In the genomic region with DNA sequence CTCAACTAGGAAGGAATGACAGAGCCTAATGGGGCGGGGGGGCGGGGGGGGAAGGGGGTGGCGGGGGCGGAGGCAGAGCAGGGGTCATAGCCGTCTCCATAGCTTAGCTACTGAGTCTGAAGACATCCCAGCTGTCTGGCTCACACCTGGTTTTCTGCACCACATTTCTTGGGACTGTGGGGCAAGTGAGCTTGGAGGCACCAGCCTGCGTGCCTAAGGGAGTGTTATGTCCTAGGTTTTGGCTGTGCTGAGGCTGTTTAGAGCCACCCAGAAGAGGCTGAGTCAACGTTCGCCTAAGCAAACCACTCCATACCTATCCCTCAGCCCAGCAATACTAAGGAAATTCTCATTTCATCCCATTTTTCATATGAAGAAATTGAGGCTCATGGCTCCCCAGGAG, we compare ENCODE assay signal across 11 cellular contexts. TPM values are rescaled to one million over a fixed set of nuclear protein-coding genes. Genes with fewer than 3 reads are reported as not detected.
DNase-seq lines count a peak whose midpoint lies in the region; ATAC-seq and TF ChIP-seq lines count a peak whose summit lies in the region.
"Had no signal": no experiment of that assay in that cellular context is flagged by ENCODE, and none has a peak within 500 bp of the region (broad histone marks: within the 10 kb centered on the region; RNA-seq: fewer than 3 reads in every experiment).

No MANE protein-coding gene starts in this region.

- H4K8ac ChIP-seq in trophoblast cell (ENCODE audit: low read depth, low read length): no peak overlapping the region

- H3K36me3 Mint-ChIP-seq in Calu3 (ENCODE audit: insufficient read depth, unreplicated experiment) (peaks cover 19% of the 10 kb centered on the region), T-helper 17 cell (ENCODE audit: low read depth) (peaks cover 11% of the 10 kb centered on the region)

- H2BK5ac ChIP-seq in trophoblast cell (ENCODE audit: low read depth, low read length, poor library complexity): no peak overlapping the region

- H3K79me1 ChIP-seq in trophoblast cell (ENCODE audit: low read length): peaks cover 2% of the 10 kb centered on the region

- H3K18ac ChIP-seq in trophoblast cell (ENCODE audit: low read length): no peak overlapping the region

- H3K4me3 ChIP-seq in foreskin fibroblast (ENCODE audit: low read depth in 1 of 2, low read length in 2 of 2) (peak overlapping the region; percentile 60 to 70), trophoblast cell (ENCODE audit: low read depth, low read length) (no peak overlapping the region)
- H3K4me3 ChIP-seq: lung had no signal

- H3K4me3 Mint-ChIP-seq in Calu3 (ENCODE audit: low read depth, unreplicated experiment) (peak overlapping the region; percentile 74), T-helper 17 cell (peak overlapping the region; percentile 91)

- H3K36me3 ChIP-seq in trophoblast cell (ENCODE audit: control insufficient read depth in 1 of 2, insufficient read depth in 2 of 2, low read length in 2 of 2): no peaks in the 10 kb centered on the region

- H2AFZ ChIP-seq in trophoblast cell (ENCODE audit: insufficient read depth, low read length, poor library complexity): no peak overlapping the region

- H3K27ac ChIP-seq in trophoblast cell (ENCODE audit: low read depth, low read length): no peak overlapping the region

- H3K9me3 ChIP-seq in T-helper 17 cell (ENCODE audit: control insufficient read depth, low read length, poor library complexity, severe bottlenecking) (no peaks in the 10 kb centered on the region), trophoblast cell (ENCODE audit: insufficient read depth, low read depth, low read length) (no peaks in the 10 kb centered on the region)

- no TSS peak for BruUV-seq in Calu3 (replicated peaks; lab: Mats Ljungman, UMichigan)

- H3K79me2 ChIP-seq in trophoblast cell (ENCODE audit: control insufficient read depth, insufficient read depth, low read length, poor library complexity): peaks cover 3% of the 10 kb centered on the region

- TF ChIP-seq CTCF in Calu3 (IDR thresholded peaks at IDR 0.05; ENCODE audit: unreplicated experiment): no peak
- no peak for TF ChIP-seq CTCF in foreskin fibroblast (IDR thresholded peaks at IDR 0.05; ENCODE audit: low read depth, low read length)

- no peak overlapping the region for H3K14ac ChIP-seq in trophoblast cell (ENCODE audit: low read length)

- H3K4me1 ChIP-seq in trophoblast cell (ENCODE audit: control insufficient read depth in 1 of 2, insufficient read depth in 2 of 2, low read length in 2 of 2): peaks cover 10 to 29% of the 10 kb centered on the region in 2 experiments

- no peak for DNase-seq in Calu3
- no peak for DNase-seq in T-helper 17 cell
- DNase-seq in foreskin fibroblast: peak in 1 of 2 donors; percentile 62
- DNase-seq in trophoblast cell: peak; percentile 11 to 35
- DNase-seq in activated effector memory CD4-positive, alpha-beta T cell treated with Interleukin-2 at 50 U/mL for 16 hours: no peak
- no peak for DNase-seq in Ammon's horn (ENCODE audit: low spot score)
- DNase-seq: NCI-H2081 had no signal

- no peak overlapping the region for H4K91ac ChIP-seq in trophoblast cell (ENCODE audit: low read depth, low read length)

- no peak overlapping the region for H2BK120ac ChIP-seq in trophoblast cell (ENCODE audit: insufficient read depth, low read length, poor library complexity)

- no peak overlapping the region for H4K12ac ChIP-seq in trophoblast cell (ENCODE audit: low read depth, low read length)

- H3K4me2 ChIP-seq in trophoblast cell (ENCODE audit: low read length): peak overlapping the region; percentile 94

- no peak overlapping the region for H3K23ac ChIP-seq in trophoblast cell (ENCODE audit: low read length)

- intact Hi-C loops in Calu3 (cut with micrococcal nuclease; ENCODE audit: unreplicated experiment): no loop called here

- H3K9ac ChIP-seq in trophoblast cell (ENCODE audit: low read length): no peak overlapping the region

- peaks cover 12% of the 10 kb centered on the region for H3K27me3 ChIP-seq in trophoblast cell (ENCODE audit: insufficient read depth, low read length)

- H2BK12ac ChIP-seq in trophoblast cell (ENCODE audit: low read length): no peak overlapping the region

- no peak overlapping the region for H2AK5ac ChIP-seq in trophoblast cell (ENCODE audit: low read length)

- WGBS in trophoblast cell (ENCODE audit: extremely low coverage, insufficient coverage, insufficient read length): no CpG with 5 or more reads among the region's 8 CpGs

- CTCF ChIA-PET in Calu3 (lab: Charles Lee): no interaction called here

- H3K4ac ChIP-seq in trophoblast cell (ENCODE audit: low read depth, low read length): no peak overlapping the region

- H3K27ac Mint-ChIP-seq in Calu3 (ENCODE audit: unreplicated experiment) (no peak overlapping the region), T-helper 17 cell (no peak overlapping the region)
- H3K27ac Mint-ChIP-seq: T-helper 1 cell treated with Interleukin-12 subunit alpha and Interleukin-12 subunit beta and Interleukin-4 antibody, amounts not matched to agents 30 μg/mL and 1 μg/mL, for 36 hours had no signal

- H3K4me1 Mint-ChIP-seq in Calu3 (ENCODE audit: low read depth, unreplicated experiment): peaks cover 14% of the 10 kb centered on the region
- peaks cover 23% of the 10 kb centered on the region for H3K4me1 Mint-ChIP-seq in T-helper 17 cell

- H3K9me3 Mint-ChIP-seq in Calu3 (ENCODE audit: low read depth, unreplicated experiment): no peaks in the 10 kb centered on the region
- H3K9me3 Mint-ChIP-seq: T-helper 1 cell treated with Interleukin-12 subunit alpha and Interleukin-12 subunit beta and Interleukin-4 antibody, amounts not matched to agents 30 μg/mL and 1 μg/mL, for 36 hours had no signal

- ATAC-seq in T-helper 17 cell: no peak
- ATAC-seq in HG02588 (IDR thresholded peaks at IDR 0.05; ENCODE audit: unreplicated experiment): no peak
- ATAC-seq in HG02571 (IDR thresholded peaks at IDR 0.05; ENCODE audit: unreplicated experiment): no peak

- H3K27me3 Mint-ChIP-seq in Calu3 (ENCODE audit: unreplicated experiment): peaks cover 65% of the 10 kb centered on the region
- peaks cover 76% of the 10 kb centered on the region for H3K27me3 Mint-ChIP-seq in T-helper 17 cell

RNA-seq across cellular contexts. Expression of gene IL17RD, which starts 1.4 kb away (rescaled TPM):
- total RNA-seq in Calu3 (2022) (2.0 and 2.2 TPM in 2 replicates), T-helper 17 cell (not detected)
- polyA plus RNA-seq in trophoblast cell (2013): 2.7 and 3.2 TPM in 2 replicates

RNA-seq across cellular contexts. Expression of gene HESX1, which starts 36.0 kb away (rescaled TPM):
- 0.78 and 0.91 TPM in 2 replicates for total RNA-seq in Calu3 (2022)
- under 1 TPM in 1 of 2 donors, not detected in 1; 0.27 TPM for total RNA-seq in T-helper 17 cell
- 1.3 TPM in 2 replicates for polyA plus RNA-seq in trophoblast cell (2013)

Comparison
In these comparisons a context has a peak if more than half of its experiments do, and no peak if none do; other contexts are left out.
1. DNase-seq: peak in trophoblast cell (2 of 2); none in Calu3 (single experiment), T-helper 17 cell (0 of 3), activated effector memory CD4-positive, alpha-beta T cell treated with Interleukin-2 at 50 U/mL for 16 hours (single experiment) and Ammon's horn (single experiment).